Comparison of ENCODE assay signal across 8 cellular contexts in the genomic region with DNA sequence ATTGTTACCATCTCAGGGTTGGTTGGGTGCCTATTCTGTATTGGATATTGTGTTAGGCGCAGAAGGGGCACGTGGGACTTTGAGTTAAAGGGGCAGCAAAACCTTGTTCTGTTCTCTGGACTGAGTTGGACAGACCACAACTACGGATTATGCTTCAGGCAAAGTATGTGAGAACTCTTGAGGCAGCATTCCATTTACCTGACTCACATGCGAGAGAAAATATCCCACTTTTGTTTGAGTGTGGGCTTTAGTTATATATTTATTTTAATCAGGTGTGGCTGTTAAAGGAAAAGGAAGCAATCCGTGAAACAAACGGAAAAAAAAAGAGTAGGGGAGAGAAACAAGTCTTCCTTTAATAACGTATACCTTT. TPM values are rescaled to one million over a fixed set of nuclear protein-coding genes. Genes with fewer than 3 reads are reported as not detected.
DNase-seq lines count a peak whose midpoint lies in the region; ATAC-seq, FAIRE-seq and TF ChIP-seq lines count a peak whose summit lies in the region.

No MANE protein-coding gene starts in this region.

- H3K4me1 Mint-ChIP-seq in activated B cell treated with CpG ODN at 0.5 μM for 24 hours = peaks cover 16% of the 10 kb centered on the region

- peak; percentile 85 for FAIRE-seq in H54 (lab: Jason Lieb, UNC)

- POLR2A ChIA-PET in activated B cell treated with CpG ODN at 0.5 μM for 24 hours (lab: Charles Lee) = interaction anchor here (1.6 to 4.4 kb wide), 2 partner anchors 17 to 402 kb away, joined by 3 to 27 read pairs; a partner anchor contains a TSS

- TF ChIP-seq CTCF in activated B cell treated with CpG ODN at 0.5 μM for 24 hours (IDR thresholded peaks at IDR 0.05) (no peak), psoas muscle (IDR thresholded peaks at IDR 0.05) (no peak)

- peak overlapping the region; percentile 35 for H3K27ac Mint-ChIP-seq in activated B cell treated with CpG ODN at 0.5 μM for 24 hours

- intact Hi-C loops in activated B cell treated with CpG ODN at 0.5 μM for 24 hours (cut with micrococcal nuclease) = loop anchor here (5.0 kb wide), 2 partner anchors 407 to 1377 kb away; a partner anchor contains a TSS
- intact Hi-C loops in left cardiac atrium (cut with DNase I) = no loop called here
- intact Hi-C loops in psoas muscle (cut with DNase I) = loop anchor here in 1 of 2 donors (5.0 to 10.0 kb wide), 2 partner anchors 129 to 397 kb away; a partner anchor contains a TSS

- peak overlapping the region; percentile 1 for H3K27ac ChIP-seq in psoas muscle

- H3K27me3 ChIP-seq in psoas muscle (ENCODE audit: insufficient read depth in 3 of 3, low read length in 2 of 3) = no peaks in the 10 kb centered on the region

- no peaks in the 10 kb centered on the region for H3K36me3 Mint-ChIP-seq in activated B cell treated with CpG ODN at 0.5 μM for 24 hours (ENCODE audit: low read depth)

- peaks cover 12% of the 10 kb centered on the region for H3K27me3 Mint-ChIP-seq in activated B cell treated with CpG ODN at 0.5 μM for 24 hours

- DNase-seq in A172 (ENCODE audit: low spot score) = peak; percentile 80
- DNase-seq in H54 (ENCODE audit: insufficient read length, low spot score) = peak; percentile 42
- no peak for DNase-seq in activated B cell treated with CpG ODN at 0.5 μM for 24 hours
- DNase-seq in left cardiac atrium = no peak
- no peak for DNase-seq in psoas muscle
- no peak for DNase-seq in DMS114 treated with DMSO at 0.1 percent for 48 hours (lab: John Stamatoyannopoulos, UW; ENCODE audit: unreplicated experiment)
- DNase-seq in NCI-H2107 (lab: John Stamatoyannopoulos, UW) = no peak

- H3K4me1 ChIP-seq in psoas muscle = peaks cover 3% of the 10 kb centered on the region

- H3K36me3 ChIP-seq in psoas muscle (ENCODE audit: insufficient read depth in 1 of 2, low read depth in 1 of 2) = no peaks in the 10 kb centered on the region

- peak overlapping the region; percentile 83 for H3K4me3 ChIP-seq in psoas muscle

- no peak for TF ChIP-seq POLR2A in H54 (IDR thresholded peaks at IDR 0.05; ENCODE audit: low read depth, low read length)

- no peaks in the 10 kb centered on the region for H3K9me3 Mint-ChIP-seq in activated B cell treated with CpG ODN at 0.5 μM for 24 hours

- CTCF ChIA-PET in activated B cell treated with CpG ODN at 0.5 μM for 24 hours (lab: Charles Lee) = no interaction called here

- peak overlapping the region; percentile 95 for H3K4me3 Mint-ChIP-seq in activated B cell treated with CpG ODN at 0.5 μM for 24 hours

- no peak for ATAC-seq in activated B cell treated with CpG ODN at 0.5 μM for 24 hours (ENCODE audit: low read depth)
- peak; percentile 45 to 72 for ATAC-seq in left cardiac atrium
- ATAC-seq in psoas muscle = peak in 3 of 4 donors; percentile 21 to 32 (median 31)
- no peak for ATAC-seq in HG02798 (IDR thresholded peaks at IDR 0.05; ENCODE audit: poor library complexity, unreplicated experiment)

- 14 to 20% (median 17%) methylated on average over 7 of the region's 7 CpGs for WGBS in psoas muscle, 3 donors

- no peaks in the 10 kb centered on the region for H3K9me3 ChIP-seq in psoas muscle

RNA-seq across cellular contexts. Expression of a gene that starts 0.6 kb away (rescaled TPM):
- 6.6 and 7.0 TPM in 2 replicates for total RNA-seq in A172 (2014; rRNA removed; shearing (Covaris generic))
- total RNA-seq in activated B cell treated with CpG ODN at 0.5 μM for 24 hours (0.66 and 0.91 TPM in 2 replicates), left cardiac atrium (1 to 10 TPM; 1.5 to 2.9 TPM), psoas muscle (under 1 TPM; 0.24 to 0.58 (median 0.38) TPM)
- polyA plus RNA-seq in psoas muscle = 1 to 10 TPM in 2 of 3 donors, under 1 TPM in 1; 0.59 to 2.2 (median 1.1) TPM

RNA-seq across cellular contexts. Expression of a gene that starts 17.0 kb away (rescaled TPM):
- total RNA-seq in A172 (2014; rRNA removed; shearing (Covaris generic)) = 34.7 and 40.8 TPM in 2 replicates
- total RNA-seq in activated B cell treated with CpG ODN at 0.5 μM for 24 hours (47.4 and 47.6 TPM in 2 replicates), left cardiac atrium (10 to 100 TPM in 1 of 2 donors, 1 to 10 TPM in 1; 9.7 to 12.5 TPM), psoas muscle (10 to 100 TPM in 2 of 4 donors, 1 to 10 TPM in 2; 7.5 to 11.1 (median 9.0) TPM)
- 1 to 10 TPM; 3.7 to 6.7 (median 4.7) TPM for polyA plus RNA-seq in psoas muscle

Comparison
In these comparisons a context has a peak if more than half of its experiments do, and no peak if none do; other contexts are left out.
1. DNase-seq: peak in A172 (single experiment) and H54 (single experiment); none in activated B cell treated with CpG ODN at 0.5 μM for 24 hours (single experiment), left cardiac atrium (single experiment), psoas muscle (0 of 2), DMS114 treated with DMSO at 0.1 percent for 48 hours (single experiment) and NCI-H2107 (single experiment).
2. ATAC-seq: peak in left cardiac atrium (2 of 2) and psoas muscle (3 of 4); none in activated B cell treated with CpG ODN at 0.5 μM for 24 hours (single experiment) and HG02798 (single experiment).